In the genomic region with DNA sequence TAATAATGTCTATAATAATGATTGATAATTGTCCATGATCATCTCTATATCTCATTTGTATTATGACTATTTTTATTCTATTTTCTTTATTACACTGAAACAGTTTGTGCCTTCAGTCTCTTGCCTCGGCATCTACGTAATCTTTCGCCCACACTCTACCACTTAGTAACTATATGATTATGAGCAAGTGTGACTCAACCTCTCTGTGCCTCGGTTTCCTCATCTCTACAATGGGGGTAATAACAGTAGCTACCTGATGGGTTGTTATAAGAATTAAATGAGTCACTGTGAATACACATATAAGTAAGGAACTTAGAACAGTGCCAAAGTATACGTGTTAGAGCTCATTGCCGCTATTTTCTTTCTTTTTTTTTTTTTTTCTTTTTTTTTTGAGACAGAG, we compare ENCODE assay signal across 1 cellular context.
TF ChIP-seq lines count a peak whose summit lies in the region.

No MANE protein-coding gene starts in this region.

TF ChIP-seq in HCT116, 20 proteins besides CTCF, POLR2A, EP300 and RAD21 (continued from another document):
- TF ChIP-seq, protein P1, sequence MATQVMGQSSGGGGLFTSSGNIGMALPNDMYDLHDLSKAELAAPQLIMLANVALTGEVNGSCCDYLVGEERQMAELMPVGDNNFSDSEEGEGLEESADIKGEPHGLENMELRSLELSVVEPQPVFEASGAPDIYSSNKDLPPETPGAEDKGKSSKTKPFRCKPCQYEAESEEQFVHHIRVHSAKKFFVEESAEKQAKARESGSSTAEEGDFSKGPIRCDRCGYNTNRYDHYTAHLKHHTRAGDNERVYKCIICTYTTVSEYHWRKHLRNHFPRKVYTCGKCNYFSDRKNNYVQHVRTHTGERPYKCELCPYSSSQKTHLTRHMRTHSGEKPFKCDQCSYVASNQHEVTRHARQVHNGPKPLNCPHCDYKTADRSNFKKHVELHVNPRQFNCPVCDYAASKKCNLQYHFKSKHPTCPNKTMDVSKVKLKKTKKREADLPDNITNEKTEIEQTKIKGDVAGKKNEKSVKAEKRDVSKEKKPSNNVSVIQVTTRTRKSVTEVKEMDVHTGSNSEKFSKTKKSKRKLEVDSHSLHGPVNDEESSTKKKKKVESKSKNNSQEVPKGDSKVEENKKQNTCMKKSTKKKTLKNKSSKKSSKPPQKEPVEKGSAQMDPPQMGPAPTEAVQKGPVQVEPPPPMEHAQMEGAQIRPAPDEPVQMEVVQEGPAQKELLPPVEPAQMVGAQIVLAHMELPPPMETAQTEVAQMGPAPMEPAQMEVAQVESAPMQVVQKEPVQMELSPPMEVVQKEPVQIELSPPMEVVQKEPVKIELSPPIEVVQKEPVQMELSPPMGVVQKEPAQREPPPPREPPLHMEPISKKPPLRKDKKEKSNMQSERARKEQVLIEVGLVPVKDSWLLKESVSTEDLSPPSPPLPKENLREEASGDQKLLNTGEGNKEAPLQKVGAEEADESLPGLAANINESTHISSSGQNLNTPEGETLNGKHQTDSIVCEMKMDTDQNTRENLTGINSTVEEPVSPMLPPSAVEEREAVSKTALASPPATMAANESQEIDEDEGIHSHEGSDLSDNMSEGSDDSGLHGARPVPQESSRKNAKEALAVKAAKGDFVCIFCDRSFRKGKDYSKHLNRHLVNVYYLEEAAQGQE (IDR thresholded peaks at IDR 0.05; ENCODE audit: low read depth): no peak
- TF ChIP-seq CEBPB (IDR thresholded peaks at IDR 0.05; ENCODE audit: low read depth) (no peak), CBX3 (IDR thresholded peaks at IDR 0.05; ENCODE audit: low read depth) (no peak), ZFX (IDR thresholded peaks at IDR 0.05) (no peak), POLR2AphosphoS5 (IDR thresholded peaks at IDR 0.05; ENCODE audit: low read depth, low read length) (no peak), TCF7L2 (IDR thresholded peaks at IDR 0.05; ENCODE audit: borderline replicate concordance, extremely low read depth, insufficient read depth, insufficient read length) (no peak), ELF1 (IDR thresholded peaks at IDR 0.05; ENCODE audit: borderline replicate concordance, low read depth) (no peak), SIN3A (IDR thresholded peaks at IDR 0.05; ENCODE audit: low read depth) (no peak), EZH2phosphoT487 (IDR thresholded peaks at IDR 0.05; ENCODE audit: borderline replicate concordance) (no peak), SRF (IDR thresholded peaks at IDR 0.05; ENCODE audit: low read depth) (no peak), FOSL1 (IDR thresholded peaks at IDR 0.05; ENCODE audit: low read depth) (no peak)
